ENCODE assay signal across 15 cellular contexts in the genomic region with DNA sequence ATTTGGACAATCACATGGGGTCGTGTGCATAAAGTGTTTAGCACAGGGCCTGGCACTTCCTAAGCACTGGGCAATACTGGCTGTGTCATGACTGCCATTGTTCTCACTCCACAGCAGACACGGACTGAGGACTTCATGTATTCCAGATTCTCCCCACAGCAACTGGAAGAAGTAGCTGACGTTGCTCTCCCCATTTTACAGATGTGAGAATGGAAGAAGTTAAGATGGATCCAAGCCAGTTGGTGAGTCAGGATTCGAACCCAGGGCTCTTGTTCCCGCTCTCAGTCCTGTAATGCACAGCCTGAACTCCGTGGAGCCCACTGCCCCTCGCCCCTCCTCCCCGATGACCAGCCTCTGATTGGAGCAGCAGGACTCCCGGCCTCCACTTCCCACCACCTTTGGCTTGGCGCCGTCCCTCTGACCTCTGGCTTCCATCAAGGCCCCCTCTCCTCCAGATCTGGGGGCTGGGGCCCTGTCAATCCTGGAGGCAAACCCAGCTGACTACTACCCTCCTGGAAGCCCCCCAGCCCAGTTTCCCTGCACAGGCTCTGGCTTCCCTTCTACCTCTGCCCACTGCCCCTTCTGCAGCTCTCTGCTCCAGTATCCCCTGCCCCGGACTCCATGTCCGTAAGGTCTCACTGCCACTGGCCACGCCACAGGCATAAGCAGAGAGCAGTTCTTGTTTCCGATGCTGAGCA.
"Had no signal": no experiment of that assay in that cellular context is flagged by ENCODE, and none has a peak within 500 bp of the region (broad histone marks: within the 10 kb centered on the region; RNA-seq: fewer than 3 reads in every experiment).

No MANE protein-coding gene starts in this region.

- H3K4me3 ChIP-seq: colonic mucosa, right atrium auricular region, skin epidermis had no signal

- H3K4me1 ChIP-seq: colonic mucosa had no signal

- H3K9me3 Mint-ChIP-seq: stimulated activated naive CD8-positive, alpha-beta T cell treated with anti-CD3 and anti-CD28 coated beads, Interleukin-15, Interleukin-2, amounts not matched to agents 100 ng/mL and 50 ng/mL, for 24 hours; T-helper 1 cell treated with Interleukin-12 subunit alpha and Interleukin-12 subunit beta and Interleukin-4 antibody, amounts not matched to agents 30 μg/mL and 1 μg/mL, for 36 hours; type B pancreatic cell had no signal

- ATAC-seq: activated CD8-positive, alpha-beta T cell treated with anti-CD3 and anti-CD28 coated beads, Interleukin-2, amount 10 ng/mL, durations not matched to agents 7 days and 5 days had no signal

- H3K36me3 Mint-ChIP-seq: type B pancreatic cell had no signal

- H3K27me3 Mint-ChIP-seq: stimulated activated naive CD8-positive, alpha-beta T cell treated with anti-CD3 and anti-CD28 coated beads, Interleukin-15, Interleukin-2, amounts not matched to agents 100 ng/mL and 50 ng/mL, for 24 hours; type B pancreatic cell had no signal

- H3K9me3 ChIP-seq: colonic mucosa, right atrium auricular region had no signal

- H3K36me3 ChIP-seq: colonic mucosa, right atrium auricular region had no signal

- H3K27ac Mint-ChIP-seq: activated CD8-positive, alpha-beta T cell treated with anti-CD3 and anti-CD28 coated beads, Interleukin-2, amount 10 ng/mL, durations not matched to agents 7 days and 5 days; progenitor cell of endocrine pancreas; stimulated activated naive CD8-positive, alpha-beta T cell treated with anti-CD3 and anti-CD28 coated beads, Interleukin-15, Interleukin-2, amounts not matched to agents 100 ng/mL and 50 ng/mL, for 24 hours; T-helper 1 cell treated with Interleukin-12 subunit alpha and Interleukin-12 subunit beta and Interleukin-4 antibody, amounts not matched to agents 30 μg/mL and 1 μg/mL, for 36 hours had no signal

- H3K4me3 Mint-ChIP-seq: activated CD8-positive, alpha-beta T cell treated with anti-CD3 and anti-CD28 coated beads, Interleukin-2, amount 10 ng/mL, durations not matched to agents 7 days and 5 days; stimulated activated naive CD8-positive, alpha-beta T cell treated with anti-CD3 and anti-CD28 coated beads, Interleukin-15, Interleukin-2, amounts not matched to agents 100 ng/mL and 50 ng/mL, for 24 hours; T-helper 1 cell treated with Interleukin-12 subunit alpha and Interleukin-12 subunit beta and Interleukin-4 antibody, amounts not matched to agents 30 μg/mL and 1 μg/mL, for 36 hours; type B pancreatic cell had no signal

- DNase-seq: activated CD4-positive, alpha-beta T cell treated with anti-CD3 and anti-CD28 coated beads for 48 hours; activated CD8-positive, alpha-beta memory T cell treated with anti-CD3 and anti-CD28 coated beads, Interleukin-2, amount 50 U/mL, for 4 hours; activated CD8-positive, alpha-beta T cell treated with anti-CD3 and anti-CD28 coated beads, Interleukin-2, amount 10 ng/mL, durations not matched to agents 7 days and 5 days; colonic mucosa; effector CD8-positive, alpha-beta T cell; foreskin fibroblast; nucleus accumbens; stimulated activated CD4-positive, alpha-beta T cell treated with anti-CD3 and anti-CD28 coated beads, Interleukin-15, amount 100 ng/mL, for 24 hours; stimulated activated CD4-positive, alpha-beta T cell treated with anti-CD3 and anti-CD28 coated beads, Interleukin-4, amount 100 ng/mL, for 24 hours had no signal

- H3K27ac ChIP-seq: colonic mucosa, right atrium auricular region, skin epidermis had no signal

- H3K27me3 ChIP-seq: colonic mucosa, right atrium auricular region had no signal
